ENCODE assay signal across 27 cellular contexts in the genomic region with DNA sequence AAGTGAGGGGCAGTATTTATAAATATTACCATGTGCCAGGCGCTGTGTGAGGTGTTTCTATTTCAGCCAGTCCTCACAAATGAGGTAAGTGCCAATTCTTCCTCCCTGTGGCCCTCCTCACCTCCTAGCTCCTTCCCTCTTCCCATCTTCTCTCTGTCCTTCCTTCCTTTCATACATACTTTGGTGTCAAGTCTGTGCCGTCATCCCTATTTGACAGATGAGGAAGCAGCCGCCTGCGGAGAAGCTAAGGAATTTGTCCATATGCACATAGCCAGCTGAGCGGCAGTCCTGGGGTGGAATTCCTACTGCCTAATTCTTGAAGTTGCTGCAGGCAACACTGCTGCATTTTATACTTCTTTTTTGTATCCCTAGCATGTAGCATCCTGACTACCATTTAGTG.
"Had no signal": no experiment of that assay in that cellular context is flagged by ENCODE, and none has a peak within 500 bp of the region (broad histone marks: within the 10 kb centered on the region; RNA-seq: fewer than 3 reads in every experiment).

No MANE protein-coding gene starts in this region.

- H3K4me3 ChIP-seq: MG63, Peyer's patch, SJCRH30 had no signal

- H3K4me1 ChIP-seq: Peyer's patch, SJCRH30 had no signal

- H3K9me3 ChIP-seq: SK-N-SH had no signal

- H3K36me3 ChIP-seq: MG63, Peyer's patch, SJCRH30 had no signal

- H3K27me3 ChIP-seq: MG63, Peyer's patch had no signal

- H3K27ac ChIP-seq: KMS-11, Peyer's patch, RWPE1, SJCRH30, VCaP had no signal

- H3K9ac ChIP-seq: KMS-11, SK-N-SH had no signal

- ATAC-seq: activated T-cell treated with anti-CD3 and anti-CD28 coated beads, Interleukin-2, amount 50 U/mL, for 4 hours had no signal

- DNase-seq: activated CD4-positive, alpha-beta memory T cell treated with anti-CD3 and anti-CD28 coated beads for 36 hours; activated CD4-positive, alpha-beta T cell treated with anti-CD3 and anti-CD28 coated beads, Interleukin-2, amount 10 ng/mL, durations not matched to agents 7 days and 5 days; activated CD4-positive, CD25-positive, alpha-beta regulatory T cell; activated CD8-positive, alpha-beta memory T cell treated with anti-CD3 and anti-CD28 coated beads for 24 hours; activated effector memory CD4-positive, alpha-beta T cell treated with anti-CD3 and anti-CD28 coated beads, Interleukin-2, amount 50 U/mL, for 16 hours; activated naive CD4-positive, alpha-beta T cell treated with Interleukin-2 at 50 U/mL for 16 hours; activated T-cell treated with anti-CD3 and anti-CD28 coated beads, Interleukin-2, amount 50 U/mL, for 4 hours; MG63; MV-4-11; NCI-H1092 treated with DMSO at 0.1 percent for 48 hours; NCI-H1417 treated with DMSO at 0.1 percent for 48 hours; NCI-H1694; NCI-H2029; NCI-H2107; NCI-H2171 treated with DMSO at 0.1 percent for 48 hours; NCI-H226; NCI-H510A; NCI-H526 treated with DMSO at 0.1 percent for 48 hours; NCI-H82; Peyer's patch; Right ventricle myocardium superior; SJCRH30; SK-N-SH; T-helper 1 cell had no signal

- H3K4me2 ChIP-seq: KMS-11, SK-N-SH had no signal
